Comparison of ENCODE assay signal across 2 cellular contexts in the genomic region with DNA sequence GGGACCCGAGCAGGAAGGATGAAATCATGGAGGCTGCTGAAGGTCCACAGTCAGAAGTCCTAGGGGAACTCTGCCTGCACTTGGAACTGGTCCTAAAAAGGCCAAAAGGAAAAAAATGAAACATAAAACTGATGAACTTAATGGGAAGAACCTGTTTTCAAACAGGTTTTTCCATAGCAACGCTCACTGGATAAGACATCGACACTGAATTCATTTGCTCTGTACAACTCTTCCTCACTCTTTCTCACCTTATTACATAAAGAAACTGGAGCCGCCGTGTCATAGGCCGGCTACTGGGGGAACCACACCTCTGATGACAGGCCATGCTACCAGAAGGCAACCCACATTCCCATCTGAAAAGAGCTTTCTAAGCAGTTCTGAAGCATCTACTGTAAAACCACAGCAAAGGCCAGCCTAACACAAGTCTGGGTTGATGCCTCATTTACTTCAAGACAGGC.
TF ChIP-seq lines count a peak whose summit lies in the region.

No MANE protein-coding gene starts in this region.

TF ChIP-seq in SK-N-SH treated with all-trans-retinoic acid at 6 μM for 48 hours, 23 proteins besides CTCF, POLR2A, EP300 and RAD21 (continued from another document):
- TF ChIP-seq ISL1 (CRISPR knock-in tag; IDR thresholded peaks at IDR 0.05) (no peak), TCF4 (CRISPR knock-in tag; IDR thresholded peaks at IDR 0.05; ENCODE audit: borderline replicate concordance) (no peak), ZC3H10 (CRISPR knock-in tag; IDR thresholded peaks at IDR 0.05) (no peak), ZNF8 (CRISPR knock-in tag; IDR thresholded peaks at IDR 0.05) (no peak), ESRRG (CRISPR knock-in tag; IDR thresholded peaks at IDR 0.05) (no peak), TOX (CRISPR knock-in tag; IDR thresholded peaks at IDR 0.05; ENCODE audit: borderline replicate concordance) (no peak), ARNTL (CRISPR knock-in tag; IDR thresholded peaks at IDR 0.05; ENCODE audit: borderline replicate concordance, low read depth) (no peak), RARB (CRISPR knock-in tag; IDR thresholded peaks at IDR 0.05) (no peak), OSR1 (CRISPR knock-in tag; IDR thresholded peaks at IDR 0.05) (no peak)
- TF ChIP-seq, protein P1, sequence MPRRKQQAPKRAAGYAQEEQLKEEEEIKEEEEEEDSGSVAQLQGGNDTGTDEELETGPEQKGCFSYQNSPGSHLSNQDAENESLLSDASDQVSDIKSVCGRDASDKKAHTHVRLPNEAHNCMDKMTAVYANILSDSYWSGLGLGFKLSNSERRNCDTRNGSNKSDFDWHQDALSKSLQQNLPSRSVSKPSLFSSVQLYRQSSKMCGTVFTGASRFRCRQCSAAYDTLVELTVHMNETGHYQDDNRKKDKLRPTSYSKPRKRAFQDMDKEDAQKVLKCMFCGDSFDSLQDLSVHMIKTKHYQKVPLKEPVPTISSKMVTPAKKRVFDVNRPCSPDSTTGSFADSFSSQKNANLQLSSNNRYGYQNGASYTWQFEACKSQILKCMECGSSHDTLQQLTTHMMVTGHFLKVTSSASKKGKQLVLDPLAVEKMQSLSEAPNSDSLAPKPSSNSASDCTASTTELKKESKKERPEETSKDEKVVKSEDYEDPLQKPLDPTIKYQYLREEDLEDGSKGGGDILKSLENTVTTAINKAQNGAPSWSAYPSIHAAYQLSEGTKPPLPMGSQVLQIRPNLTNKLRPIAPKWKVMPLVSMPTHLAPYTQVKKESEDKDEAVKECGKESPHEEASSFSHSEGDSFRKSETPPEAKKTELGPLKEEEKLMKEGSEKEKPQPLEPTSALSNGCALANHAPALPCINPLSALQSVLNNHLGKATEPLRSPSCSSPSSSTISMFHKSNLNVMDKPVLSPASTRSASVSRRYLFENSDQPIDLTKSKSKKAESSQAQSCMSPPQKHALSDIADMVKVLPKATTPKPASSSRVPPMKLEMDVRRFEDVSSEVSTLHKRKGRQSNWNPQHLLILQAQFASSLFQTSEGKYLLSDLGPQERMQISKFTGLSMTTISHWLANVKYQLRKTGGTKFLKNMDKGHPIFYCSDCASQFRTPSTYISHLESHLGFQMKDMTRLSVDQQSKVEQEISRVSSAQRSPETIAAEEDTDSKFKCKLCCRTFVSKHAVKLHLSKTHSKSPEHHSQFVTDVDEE (CRISPR knock-in tag; IDR thresholded peaks at IDR 0.05) = no peak
- TF ChIP-seq, protein P2, sequence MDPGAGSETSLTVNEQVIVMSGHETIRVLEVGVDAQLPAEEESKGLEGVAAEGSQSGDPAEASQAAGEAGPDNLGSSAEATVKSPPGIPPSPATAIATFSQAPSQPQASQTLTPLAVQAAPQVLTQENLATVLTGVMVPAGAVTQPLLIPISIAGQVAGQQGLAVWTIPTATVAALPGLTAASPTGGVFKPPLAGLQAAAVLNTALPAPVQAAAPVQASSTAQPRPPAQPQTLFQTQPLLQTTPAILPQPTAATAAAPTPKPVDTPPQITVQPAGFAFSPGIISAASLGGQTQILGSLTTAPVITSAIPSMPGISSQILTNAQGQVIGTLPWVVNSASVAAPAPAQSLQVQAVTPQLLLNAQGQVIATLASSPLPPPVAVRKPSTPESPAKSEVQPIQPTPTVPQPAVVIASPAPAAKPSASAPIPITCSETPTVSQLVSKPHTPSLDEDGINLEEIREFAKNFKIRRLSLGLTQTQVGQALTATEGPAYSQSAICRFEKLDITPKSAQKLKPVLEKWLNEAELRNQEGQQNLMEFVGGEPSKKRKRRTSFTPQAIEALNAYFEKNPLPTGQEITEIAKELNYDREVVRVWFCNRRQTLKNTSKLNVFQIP (CRISPR knock-in tag; IDR thresholded peaks at IDR 0.05; ENCODE audit: borderline replicate concordance, low read depth) = no peak

TF ChIP-seq in SK-N-SH, 30 proteins besides CTCF, POLR2A, EP300 and RAD21 (continued from another document):
- TF ChIP-seq MEF2A (IDR thresholded peaks at IDR 0.05; ENCODE audit: borderline replicate concordance, low read depth) (no peak), GATA2 (CRISPR knock-in tag; IDR thresholded peaks at IDR 0.05) (no peak), TEAD4 (IDR thresholded peaks at IDR 0.05; ENCODE audit: borderline replicate concordance, insufficient read depth) (no peak), TCF12 (IDR thresholded peaks at IDR 0.05) (no peak), EZH2phosphoT487 (IDR thresholded peaks at IDR 0.05; ENCODE audit: borderline replicate concordance, low read depth) (no peak), NRF1 (IDR thresholded peaks at IDR 0.05; ENCODE audit: low read depth, low read length) (no peak), GABPA (IDR thresholded peaks at IDR 0.05; ENCODE audit: low read depth) (no peak), SMC3 (IDR thresholded peaks at IDR 0.05; ENCODE audit: low read depth, low read length) (no peak), ELF1 (IDR thresholded peaks at IDR 0.05) (no peak)
- TF ChIP-seq, protein P3, sequence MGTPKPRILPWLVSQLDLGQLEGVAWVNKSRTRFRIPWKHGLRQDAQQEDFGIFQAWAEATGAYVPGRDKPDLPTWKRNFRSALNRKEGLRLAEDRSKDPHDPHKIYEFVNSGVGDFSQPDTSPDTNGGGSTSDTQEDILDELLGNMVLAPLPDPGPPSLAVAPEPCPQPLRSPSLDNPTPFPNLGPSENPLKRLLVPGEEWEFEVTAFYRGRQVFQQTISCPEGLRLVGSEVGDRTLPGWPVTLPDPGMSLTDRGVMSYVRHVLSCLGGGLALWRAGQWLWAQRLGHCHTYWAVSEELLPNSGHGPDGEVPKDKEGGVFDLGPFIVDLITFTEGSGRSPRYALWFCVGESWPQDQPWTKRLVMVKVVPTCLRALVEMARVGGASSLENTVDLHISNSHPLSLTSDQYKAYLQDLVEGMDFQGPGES (IDR thresholded peaks at IDR 0.05; ENCODE audit: low read depth, low read length) = no peak
- TF ChIP-seq, protein P4, sequence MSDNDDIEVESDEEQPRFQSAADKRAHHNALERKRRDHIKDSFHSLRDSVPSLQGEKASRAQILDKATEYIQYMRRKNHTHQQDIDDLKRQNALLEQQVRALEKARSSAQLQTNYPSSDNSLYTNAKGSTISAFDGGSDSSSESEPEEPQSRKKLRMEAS (IDR thresholded peaks at IDR 0.05; ENCODE audit: low read depth) = no peak
